Comparison of ENCODE assay signal across 9 cellular contexts in genomic region chr1:2313651-2314296, GRCh38.
A peak's percentile ranks its signal among the peaks of the same experiment; 100 is the strongest.
DNase-seq lines count a peak whose midpoint lies in the region; ATAC-seq, FAIRE-seq and TF ChIP-seq lines count a peak whose summit lies in the region.
"Had no signal": no experiment of that assay in that cellular context is flagged by ENCODE, and none has a peak within 500 bp of the region (broad histone marks: within the 10 kb centered on the region; RNA-seq: fewer than 3 reads in every experiment).

No MANE protein-coding gene starts in this region.

- no peaks in the 10 kb centered on the region for H3K27me3 Mint-ChIP-seq in T-helper 2 cell treated with Interferon-gamma antibody and Interleukin-4, amounts not matched to agents 5 μg/mL and 100 μg/mL, for 36 hours (ENCODE audit: low read depth)

- CTCF ChIA-PET in K562 (lab: Yijun Ruan, JAX; ENCODE audit: low intra/inter-chr PET ratio): no interaction called here

- FAIRE-seq in K562 (lab: Jason Lieb, UNC) (no peak), HTR-8/SVneo (lab: Jason Lieb, UNC) (no peak)

- no TSS peak for BruUV-seq in K562 (replicated peaks; lab: Mats Ljungman, UMichigan)

- no peak overlapping the region for H3K4me2 ChIP-seq in K562 (ENCODE audit: insufficient read depth, low read length)

- H3K4me3 ChIP-seq in K562: no peak overlapping the region
- H3K4me3 ChIP-seq in left lung: peak overlapping the region in 1 of 2 donors; percentile 53
- peak overlapping the region; percentile 80 for H3K4me3 ChIP-seq in thoracic aorta

- H3K4me1 ChIP-seq in K562 (replicated peaks in 1 of 2; ENCODE audit: control insufficient read depth in 2 of 2, insufficient read depth in 2 of 2, low read length in 2 of 2) (peaks cover 10 to 84% of the 10 kb centered on the region in 2 experiments; a peak in 4 of 5 replicates), left lung (peaks cover 27 to 66% of the 10 kb centered on the region in 2 donors), thoracic aorta (ENCODE audit: control insufficient read depth in 1 of 2, low read depth in 2 of 2) (peaks cover 37 to 73% of the 10 kb centered on the region in 2 donors)

- H4K20me1 ChIP-seq in K562 (replicated peaks; ENCODE audit: control insufficient read depth, insufficient read depth, low read length): no peaks in the 10 kb centered on the region

- peak overlapping the region in 1 of 2 experiments; percentile 56; a peak in 1 of 4 replicates for H3K9ac ChIP-seq in K562 (ENCODE audit: insufficient read depth in 1 of 2, low read depth in 2 of 2, low read length in 2 of 2)

- DNase-seq in T-helper 2 cell treated with Interferon-gamma antibody and Interleukin-4, amounts not matched to agents 5 μg/mL and 100 μg/mL, for 36 hours (ENCODE audit: low spot score): no peak
- DNase-seq in T-helper 2 cell: no peak
- no peak for DNase-seq in K562 (ENCODE audit: extremely low read depth in 1 of 4, low spot score in 3 of 4)
- no peak for DNase-seq in left lung
- no peak for DNase-seq in thoracic aorta (ENCODE audit: low spot score)
- DNase-seq in HTR-8/SVneo (ENCODE audit: insufficient read length, low spot score): no peak

- TF ChIP-seq POLR2A in K562 (conservative IDR thresholded peaks at IDR 0.05): no peak

- peaks cover 16% of the 10 kb centered on the region; the same call in 1 of the 3 replicates for H3K36me3 ChIP-seq in K562 (ENCODE audit: control insufficient read depth, insufficient read depth, low read length)
- peaks cover 0 to 14% of the 10 kb centered on the region in 2 donors for H3K36me3 ChIP-seq in left lung
- H3K36me3 ChIP-seq in thoracic aorta: peaks cover 2% of the 10 kb centered on the region

- H3K9me3 ChIP-seq in K562 (replicated peaks; ENCODE audit: control insufficient read depth, insufficient read depth, low read depth, low read length) (no peaks in the 10 kb centered on the region), left lung (no peaks in the 10 kb centered on the region), thoracic aorta (no peaks in the 10 kb centered on the region)

- H3K27ac ChIP-seq in K562 (ENCODE audit: extremely low read depth, low read depth, low read length) (no peak overlapping the region), left lung (peak overlapping the region; percentile 86 to 92), thoracic aorta (peak overlapping the region; percentile 87 to 95)

- POLR2A ChIA-PET in K562 (lab: Yijun Ruan, JAX): interaction anchor here (0.6 kb wide), 1 partner anchor 76 kb away, joined by 4 read pairs; no protein-coding TSS in a partner anchor

- TF ChIP-seq RAD21 in K562 (CRISPR knock-in tag; conservative IDR thresholded peaks at IDR 0.05 in 1 of 2, IDR thresholded peaks at IDR 0.05 in 1 of 2): no peak

- H3K4me1 Mint-ChIP-seq in T-helper 2 cell treated with Interferon-gamma antibody and Interleukin-4, amounts not matched to agents 5 μg/mL and 100 μg/mL, for 36 hours (ENCODE audit: low read depth): peaks cover 5% of the 10 kb centered on the region

- no peak for TF ChIP-seq EP300 in K562 (IDR thresholded peaks at IDR 0.05; ENCODE audit: low read length)

- peak overlapping the region; percentile 20 for H3K27ac Mint-ChIP-seq in T-helper 2 cell treated with Interferon-gamma antibody and Interleukin-4, amounts not matched to agents 5 μg/mL and 100 μg/mL, for 36 hours
- H3K27ac Mint-ChIP-seq: T-helper 1 cell treated with Interleukin-12 subunit alpha and Interleukin-12 subunit beta and Interleukin-4 antibody, amounts not matched to agents 30 μg/mL and 1 μg/mL, for 36 hours had no signal

- H3K9me3 Mint-ChIP-seq in T-helper 2 cell treated with Interferon-gamma antibody and Interleukin-4, amounts not matched to agents 5 μg/mL and 100 μg/mL, for 36 hours: no peaks in the 10 kb centered on the region
- H3K9me3 Mint-ChIP-seq: T-helper 1 cell treated with Interleukin-12 subunit alpha and Interleukin-12 subunit beta and Interleukin-4 antibody, amounts not matched to agents 30 μg/mL and 1 μg/mL, for 36 hours had no signal

- in situ Hi-C loops in K562 (cut with MboI): no loop called here

- no peaks in the 10 kb centered on the region for H3K9me1 ChIP-seq in K562 (ENCODE audit: control insufficient read depth, insufficient read depth, low read length)

- H3K79me2 ChIP-seq in K562 (ENCODE audit: control insufficient read depth, insufficient read depth, low read length): no peaks in the 10 kb centered on the region

- WGBS in K562 (ENCODE audit: insufficient coverage, low coverage, missing lambda C conversion rate): 66% methylated on average over 20 of the region's 20 CpGs

- no peak for TF ChIP-seq CTCF in K562 (IDR thresholded peaks at IDR 0.05 in 2 of 3, conservative IDR thresholded peaks at IDR 0.05 in 1 of 3; ENCODE audit: insufficient read depth in 2 of 3, low read depth in 1 of 3, low read length in 3 of 3)
- TF ChIP-seq CTCF in left lung (IDR thresholded peaks at IDR 0.05): no peak
- TF ChIP-seq CTCF in thoracic aorta (IDR thresholded peaks at IDR 0.05): no peak

- peaks cover 8 to 15% of the 10 kb centered on the region in 2 experiments; a peak in 4 of 5 replicates for H3K27me3 ChIP-seq in K562 (ENCODE audit: control insufficient read depth in 2 of 2, insufficient read depth in 2 of 2, low read length in 2 of 2)
- H3K27me3 ChIP-seq in left lung: peaks cover 0 to 35% of the 10 kb centered on the region in 2 donors
- H3K27me3 ChIP-seq in thoracic aorta (replicated peaks; ENCODE audit: insufficient read depth): no peaks in the 10 kb centered on the region

- ATAC-seq in K562: no peak
- no peak for ATAC-seq in left lung
- no peak for ATAC-seq in thoracic aorta (ENCODE audit: insufficient number of reproducible peaks, low FRiP score, low read depth)
- ATAC-seq in HG03378 (IDR thresholded peaks at IDR 0.05; ENCODE audit: unreplicated experiment): no peak
- ATAC-seq in HG02885 (IDR thresholded peaks at IDR 0.05; ENCODE audit: poor library complexity, unreplicated experiment): no peak

- H2AFZ ChIP-seq in K562 (ENCODE audit: low read depth, low read length): no peak overlapping the region

- no peaks in the 10 kb centered on the region for H3K36me3 Mint-ChIP-seq in T-helper 2 cell treated with Interferon-gamma antibody and Interleukin-4, amounts not matched to agents 5 μg/mL and 100 μg/mL, for 36 hours (ENCODE audit: low read depth)

- peak overlapping the region; percentile 40 for H3K4me3 Mint-ChIP-seq in T-helper 2 cell treated with Interferon-gamma antibody and Interleukin-4, amounts not matched to agents 5 μg/mL and 100 μg/mL, for 36 hours
- H3K4me3 Mint-ChIP-seq: T-helper 1 cell treated with Interleukin-12 subunit alpha and Interleukin-12 subunit beta and Interleukin-4 antibody, amounts not matched to agents 30 μg/mL and 1 μg/mL, for 36 hours had no signal

- intact Hi-C loops in K562 (cut with micrococcal nuclease) (loop anchor here (10.0 kb wide), 1 partner anchor 61 kb away; no protein-coding TSS in a partner anchor), left lung (cut with DNase I) (loop anchor here in 1 of 2 donors (10.0 kb wide), 1 partner anchor 79 kb away; no protein-coding TSS in a partner anchor)

TF ChIP-seq in K562, 482 proteins besides CTCF, POLR2A, EP300 and RAD21:
- TF ChIP-seq ZNF76 (CRISPR knock-in tag; IDR thresholded peaks at IDR 0.05; ENCODE audit: borderline replicate concordance) (no peak), KDM5B (IDR thresholded peaks at IDR 0.05; ENCODE audit: insufficient replicate concordance, low read depth, low read length) (peak; percentile 21), HNRNPL (IDR thresholded peaks at IDR 0.05; ENCODE audit: low read depth, low read length) (peak; percentile 25; the same call in 1 of the 2 replicates), CHD4 (IDR thresholded peaks at IDR 0.05; ENCODE audit: insufficient read depth, insufficient replicate concordance, low read depth, low read length, poor library complexity, severe bottlenecking) (peak; percentile 36)
